Comparison of ENCODE assay signal across 30 cellular contexts in genomic region chr13:22967669-22968068, GRCh38.
"Had no signal": no experiment of that assay in that cellular context is flagged by ENCODE, and none has a peak within 500 bp of the region (broad histone marks: within the 10 kb centered on the region; RNA-seq: fewer than 3 reads in every experiment).

No MANE protein-coding gene starts in this region.

- ATAC-seq: activated CD8-positive, alpha-beta memory T cell treated with anti-CD3 and anti-CD28 coated beads, Interleukin-2, amount 10 ng/mL, durations not matched to agents 7 days and 5 days; activated T-cell treated with anti-CD3 and anti-CD28 coated beads, Interleukin-2, amount 50 U/mL, for 72 hours; activated T-helper 17 cell treated with anti-CD3 and anti-CD28 coated beads, Interleukin-2, amount 50 U/mL, for 72 hours; Panc1 had no signal

- H3K27me3 ChIP-seq: ascending aorta, cardiac muscle cell, SJCRH30 had no signal

- DNase-seq: activated CD4-positive, alpha-beta memory T cell treated with anti-CD3 and anti-CD28 coated beads, Interleukin-2, amount 10 ng/mL, durations not matched to agents 7 days and 5 days; activated CD4-positive, alpha-beta T cell treated with anti-CD3 and anti-CD28 coated beads for 1 hour; activated CD4-positive, alpha-beta T cell treated with anti-CD3 and anti-CD28 coated beads for 48 hours; activated CD4-positive, CD25-positive, alpha-beta regulatory T cell; activated CD8-positive, alpha-beta memory T cell treated with anti-CD3 and anti-CD28 coated beads for 24 hours; activated CD8-positive, alpha-beta memory T cell treated with anti-CD3 and anti-CD28 coated beads, Interleukin-2, amount 10 ng/mL, durations not matched to agents 7 days and 5 days; activated CD8-positive, alpha-beta memory T cell treated with anti-CD3 and anti-CD28 coated beads, Interleukin-2, amount 50 U/mL, for 48 hours; activated effector memory CD4-positive, alpha-beta T cell treated with anti-CD3 and anti-CD28 coated beads, Interleukin-2, amount 50 U/mL, for 16 hours; activated naive CD4-positive, alpha-beta T cell; activated naive CD4-positive, alpha-beta T cell treated with anti-CD3 and anti-CD28 coated beads, Interleukin-2, amount 50 U/mL, for 16 hours; activated naive CD8-positive, alpha-beta T cell treated with anti-CD3 and anti-CD28 coated beads for 36 hours; activated T-cell treated with anti-CD3 and anti-CD28 coated beads, Interleukin-2, amount 50 U/mL, for 72 hours; amniotic stem cell; NCI-H1092 treated with DMSO at 0.1 percent for 48 hours; NCI-H1417; NCI-H146; NCI-H187; NCI-H2029 treated with DMSO at 0.1 percent for 48 hours; NCI-H2171 treated with DMSO at 0.1 percent for 48 hours; NCI-H2227 treated with DMSO at 0.1 percent for 48 hours; NCI-H524 treated with DMSO at 0.1 percent for 48 hours; SHP77; SJCRH30; T1000; WERI-Rb-1 had no signal

- H3K4me3 ChIP-seq: ascending aorta, cardiac muscle cell, SJCRH30, SK-N-MC had no signal

- H3K4me1 ChIP-seq: ascending aorta, SJCRH30 had no signal

- H3K9me3 ChIP-seq: ascending aorta, SJCRH30 had no signal

- H3K36me3 ChIP-seq: ascending aorta, cardiac muscle cell, SJCRH30, WERI-Rb-1 had no signal

- H3K27ac ChIP-seq: ascending aorta, cardiac muscle cell, SJCRH30, SK-N-MC, WERI-Rb-1 had no signal
